ENCODE assay signal across 13 cellular contexts in the genomic region with DNA sequence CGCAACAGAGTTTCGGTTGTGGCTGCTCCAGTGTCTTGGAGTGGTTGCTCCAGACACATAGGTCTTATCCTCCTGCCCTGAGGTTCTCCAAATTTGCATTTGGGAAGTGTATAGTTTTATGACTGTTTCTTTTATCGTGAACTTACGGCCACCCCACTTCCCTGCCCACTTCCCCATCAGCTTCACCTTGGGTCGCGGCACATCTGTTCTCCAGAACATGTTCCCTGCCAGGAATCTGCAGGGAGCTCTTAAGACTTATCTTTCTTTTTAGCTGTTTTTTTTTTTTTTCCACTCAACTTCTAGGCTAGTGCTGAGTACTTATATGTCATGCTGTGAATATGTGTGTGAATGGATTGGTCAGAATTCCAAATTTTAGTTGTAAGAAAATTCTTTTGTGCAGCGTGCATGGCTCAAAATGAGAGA.
A peak's percentile ranks its signal among the peaks of the same experiment; 100 is the strongest.
DNase-seq lines count a peak whose midpoint lies in the region; ATAC-seq and TF ChIP-seq lines count a peak whose summit lies in the region.
"Had no signal": no experiment of that assay in that cellular context is flagged by ENCODE, and none has a peak within 500 bp of the region (broad histone marks: within the 10 kb centered on the region; RNA-seq: fewer than 3 reads in every experiment).

No MANE protein-coding gene starts in this region.

- H3K14ac ChIP-seq in mesenchymal stem cell (ENCODE audit: low read length in 2 of 2) = no peak overlapping the region

- WGBS in mammary epithelial cell (ENCODE audit: low coverage, missing lambda C conversion rate) = 64% methylated on average over 7 of the region's 7 CpGs
- WGBS in mesenchymal stem cell = 62% methylated on average over 7 of the region's 7 CpGs

- no peak overlapping the region for H3K18ac ChIP-seq in mesenchymal stem cell (ENCODE audit: low read depth in 1 of 2, low read length in 2 of 2)

- no peak overlapping the region for H4K91ac ChIP-seq in mesenchymal stem cell (ENCODE audit: low read length)

- H2BK12ac ChIP-seq in mesenchymal stem cell (ENCODE audit: low read length in 2 of 2) = peak overlapping the region in 1 of 2 experiments; percentile 64

- no peak overlapping the region for H2BK120ac ChIP-seq in mesenchymal stem cell (ENCODE audit: low read depth, low read length)

- H2BK15ac ChIP-seq in mesenchymal stem cell (ENCODE audit: low read depth, poor library complexity, severe bottlenecking) = no peak overlapping the region

- H2AK5ac ChIP-seq in mesenchymal stem cell (ENCODE audit: low read length, severe bottlenecking) = no peak overlapping the region

- H3K4me3 ChIP-seq in breast epithelium (no peak overlapping the region), mammary epithelial cell (replicated peaks in 1 of 3; ENCODE audit: insufficient read depth in 1 of 3, low read depth in 2 of 3, low read length in 3 of 3) (no peak overlapping the region), cardiac fibroblast (replicated peaks in 1 of 2; ENCODE audit: low read depth in 2 of 2, low read length in 2 of 2) (no peak overlapping the region), mesenchymal stem cell (ENCODE audit: insufficient read depth in 1 of 2, low read depth in 1 of 2, low read length in 2 of 2) (peak overlapping the region in 1 of 2 experiments; percentile 44), upper lobe of right lung (no peak overlapping the region)
- H3K4me3 ChIP-seq: tibial nerve had no signal

- peak overlapping the region; percentile 69 to 88 for H3K27ac ChIP-seq in breast epithelium
- H3K27ac ChIP-seq in mammary epithelial cell (ENCODE audit: insufficient read depth, low read depth, low read length) = no peak overlapping the region
- no peak overlapping the region for H3K27ac ChIP-seq in mesenchymal stem cell (ENCODE audit: low read length, poor library complexity, severe bottlenecking)
- no peak overlapping the region for H3K27ac ChIP-seq in upper lobe of right lung
- H3K27ac ChIP-seq: tibial nerve had no signal

- H3K9me3 ChIP-seq in breast epithelium (no peaks in the 10 kb centered on the region), mammary epithelial cell (replicated peaks; ENCODE audit: insufficient read depth, low read length) (no peaks in the 10 kb centered on the region), mesenchymal stem cell (ENCODE audit: control insufficient read depth, low read length) (no peaks in the 10 kb centered on the region), upper lobe of right lung (no peaks in the 10 kb centered on the region)
- H3K9me3 ChIP-seq: tibial nerve had no signal

- no peak for DNase-seq in breast epithelium (ENCODE audit: low spot score in 2 of 2)
- DNase-seq in mammary epithelial cell = no peak
- DNase-seq in cardiac fibroblast (ENCODE audit: low read depth in 2 of 2) = peak; percentile 33 to 75
- DNase-seq in mesenchymal stem cell = peak; percentile 52
- no peak for DNase-seq in upper lobe of right lung
- DNase-seq in pons (ENCODE audit: low spot score) = no peak
- DNase-seq in NCI-H2227 treated with DMSO at 0.1 percent for 48 hours (lab: John Stamatoyannopoulos, UW) = no peak
- DNase-seq: cortex of kidney; Karpas-422; naive thymus-derived CD8-positive, alpha-beta T cell; stimulated activated CD4-positive, alpha-beta T cell treated with anti-CD3 and anti-CD28 coated beads, Interleukin-4, amount 100 ng/mL, for 24 hours had no signal

- H3K27me3 ChIP-seq in breast epithelium (no peaks in the 10 kb centered on the region), mammary epithelial cell (ENCODE audit: insufficient read depth, low read length) (no peaks in the 10 kb centered on the region), mesenchymal stem cell (ENCODE audit: control insufficient read depth in 1 of 2, insufficient read depth in 1 of 2, low read length in 2 of 2) (no peaks in the 10 kb centered on the region), upper lobe of right lung (no peaks in the 10 kb centered on the region)
- H3K27me3 ChIP-seq: tibial nerve had no signal

- no peaks in the 10 kb centered on the region for H4K20me1 ChIP-seq in mammary epithelial cell (ENCODE audit: insufficient read depth, low read length)

- H2BK5ac ChIP-seq in mesenchymal stem cell (ENCODE audit: low read depth, low read length, poor library complexity, severe bottlenecking) = no peak overlapping the region

- in situ Hi-C loops in mammary epithelial cell (cut with MboI; ENCODE audit: low sequenced_read_pairs in 2 of 2) = no loop called here

- CTCF ChIA-PET in mammary epithelial cell (lab: Charles Lee; ENCODE audit: low non-redundant PET) = interaction anchor here (0.6 kb wide), 1 partner anchor 910 kb away, joined by 5 read pairs; no protein-coding TSS in a partner anchor

- H2AFZ ChIP-seq in mammary epithelial cell (ENCODE audit: low read depth, low read length) = no peak overlapping the region
- no peak overlapping the region for H2AFZ ChIP-seq in mesenchymal stem cell (ENCODE audit: low read depth, low read length)

- no peak overlapping the region for H3K23ac ChIP-seq in mesenchymal stem cell (ENCODE audit: low read length in 2 of 2)

- no peak overlapping the region for H3K4ac ChIP-seq in mesenchymal stem cell (ENCODE audit: low read depth in 1 of 2, low read length in 2 of 2)

- H3K4me1 ChIP-seq in breast epithelium (peaks cover under 1 to 38% of the 10 kb centered on the region in 2 donors), mammary epithelial cell (ENCODE audit: insufficient read depth, low read length) (peaks cover 29% of the 10 kb centered on the region), mesenchymal stem cell (ENCODE audit: control insufficient read depth, insufficient read depth, low read depth, low read length) (peaks cover 18% of the 10 kb centered on the region), upper lobe of right lung (peaks cover 39% of the 10 kb centered on the region)

- TF ChIP-seq CTCF in breast epithelium (IDR thresholded peaks at IDR 0.05) (no peak), mammary epithelial cell (conservative IDR thresholded peaks at IDR 0.05 in 1 of 2, IDR thresholded peaks at IDR 0.05 in 1 of 2; ENCODE audit: extremely low read depth in 1 of 2, insufficient read depth in 1 of 2, low read depth in 1 of 2, low read length in 2 of 2) (no peak), cardiac fibroblast (IDR thresholded peaks at IDR 0.05; ENCODE audit: low read depth, low read length) (no peak), upper lobe of right lung (IDR thresholded peaks at IDR 0.05) (no peak)

- H3K79me1 ChIP-seq in mesenchymal stem cell (replicated peaks; ENCODE audit: low read length, poor library complexity, severe bottlenecking) = peaks cover 23% of the 10 kb centered on the region

- no TSS peak for BruUV-seq in mammary epithelial cell (replicated peaks; lab: Mats Ljungman, UMichigan)

- dilution Hi-C loops in mammary epithelial cell (cut with HindIII; ENCODE audit: low sequenced_read_pairs) = no loop called here

- ATAC-seq in upper lobe of right lung (peak; percentile 43), HG03442 (IDR thresholded peaks at IDR 0.05; ENCODE audit: unreplicated experiment) (no peak)
- ATAC-seq: naive thymus-derived CD8-positive, alpha-beta T cell had no signal

- no peak overlapping the region for H3K9ac ChIP-seq in mammary epithelial cell (ENCODE audit: insufficient read depth, low read length)
- peak overlapping the region; percentile 17 for H3K9ac ChIP-seq in mesenchymal stem cell (ENCODE audit: low read length)

- H3K4me2 ChIP-seq in mammary epithelial cell (ENCODE audit: insufficient read depth, low read depth, low read length) (no peak overlapping the region), mesenchymal stem cell (ENCODE audit: low read length, poor library complexity, severe bottlenecking) (no peak overlapping the region)

- no peak overlapping the region for H4K8ac ChIP-seq in mesenchymal stem cell (ENCODE audit: low read length)

- H3K36me3 ChIP-seq in breast epithelium (no peaks in the 10 kb centered on the region), mammary epithelial cell (ENCODE audit: insufficient read depth, low read length) (no peaks in the 10 kb centered on the region), mesenchymal stem cell (ENCODE audit: control insufficient read depth in 1 of 2, insufficient read depth in 2 of 2, low read depth in 1 of 2, low read length in 2 of 2) (peaks cover 0 to 2% of the 10 kb centered on the region in 2 experiments), upper lobe of right lung (no peaks in the 10 kb centered on the region)
- H3K36me3 ChIP-seq: tibial nerve had no signal

- H3K79me2 ChIP-seq in mammary epithelial cell (ENCODE audit: insufficient read depth, low read length) = peaks cover 86% of the 10 kb centered on the region

- intact Hi-C loops in breast epithelium (cut with DNase I; ENCODE audit: low total_unique reads) = loop anchor here (10.0 kb wide), 1 partner anchor 70 kb away; no protein-coding TSS in a partner anchor
- intact Hi-C loops in mammary epithelial cell (cut with micrococcal nuclease) = no loop called here
- intact Hi-C loops in upper lobe of right lung (cut with DNase I) = no loop called here

- TF ChIP-seq POLR2A in breast epithelium (IDR thresholded peaks at IDR 0.05) = no peak

Comparison
In these comparisons a context has a peak if more than half of its experiments do, and no peak if none do; other contexts are left out.
1. H3K27ac ChIP-seq: peak in breast epithelium (2 of 2); none in mammary epithelial cell (single experiment), mesenchymal stem cell (single experiment) and upper lobe of right lung (single experiment).
2. DNase-seq: peak in cardiac fibroblast (2 of 2) and mesenchymal stem cell (single experiment); none in breast epithelium (0 of 2), mammary epithelial cell (single experiment), upper lobe of right lung (single experiment), pons (single experiment) and NCI-H2227 treated with DMSO at 0.1 percent for 48 hours (single experiment).